26 cellular contexts compared by ENCODE assay signal in the genomic region with DNA sequence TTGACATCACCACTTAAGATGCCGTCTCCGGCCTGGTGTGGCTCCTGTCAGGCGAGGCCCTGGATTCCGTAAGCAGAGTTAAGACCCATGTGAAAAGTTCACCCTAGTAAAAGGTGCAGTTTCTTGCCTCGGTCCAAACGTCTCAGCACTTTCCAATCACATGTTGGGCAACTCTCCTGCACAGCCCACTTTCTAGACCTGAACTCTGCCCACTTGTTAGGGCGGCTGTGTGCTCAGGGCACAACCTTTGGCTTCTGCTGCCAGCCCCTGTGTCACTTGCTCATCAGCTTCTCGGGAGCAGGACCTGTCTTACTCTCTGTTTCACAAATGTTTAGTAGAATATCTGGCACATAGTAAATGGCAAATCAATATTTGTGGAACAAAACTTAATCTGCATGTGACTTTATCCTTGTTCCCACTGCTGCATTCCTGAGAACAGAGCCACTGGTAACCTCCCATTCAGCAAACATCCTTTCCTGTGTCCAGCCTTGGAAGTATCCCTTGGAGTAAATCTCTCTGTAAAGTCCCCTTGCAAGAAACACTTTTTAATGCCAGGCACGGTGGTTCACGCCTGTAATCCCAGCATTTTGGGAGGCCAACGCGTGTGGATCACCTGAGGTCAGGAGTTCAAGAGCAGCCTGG. TPM values are rescaled to one million over a fixed set of nuclear protein-coding genes. Genes with fewer than 3 reads are reported as not detected.
DNase-seq lines count a peak whose midpoint lies in the region; ATAC-seq, FAIRE-seq and TF ChIP-seq lines count a peak whose summit lies in the region.
"Had no signal": no experiment of that assay in that cellular context is flagged by ENCODE, and none has a peak within 500 bp of the region (broad histone marks: within the 10 kb centered on the region; RNA-seq: fewer than 3 reads in every experiment).

No MANE protein-coding gene starts in this region.

- TF ChIP-seq POLR2A in HepG2 (IDR thresholded peaks at IDR 0.05; ENCODE audit: insufficient read depth in 1 of 2, low read depth in 2 of 2, low read length in 2 of 2) (no peak), stomach (IDR thresholded peaks at IDR 0.05) (no peak)

- no peak overlapping the region for H3K9ac ChIP-seq in HepG2 (ENCODE audit: insufficient read depth, low read depth, low read length)
- H3K9ac ChIP-seq: BLaER1 treated with 17β-estradiol and CSF1 and Interleukin-3, amounts not matched to agents 10 nM and 100 nM had no signal

- H3K9me3 ChIP-seq in HepG2 (ENCODE audit: low read length) (no peaks in the 10 kb centered on the region), stomach (no peaks in the 10 kb centered on the region)
- H3K9me3 ChIP-seq: A549, BE2C, HAP-1 had no signal

- FAIRE-seq in HepG2 (lab: Jason Lieb, UNC), result no peak
- FAIRE-seq: A549, D721Med, GM12891, GM18507, H54 had no signal

- intact Hi-C loops in HepG2 (cut with micrococcal nuclease; ENCODE audit: unreplicated experiment), result loop anchor here (2.0 kb wide), 1 partner anchor 37 kb away; no protein-coding TSS in a partner anchor
- intact Hi-C loops in stomach (cut with DNase I; ENCODE audit: low total_unique reads), result no loop called here

- no TSS peak for BruUV-seq in HepG2 (replicated peaks; lab: Mats Ljungman, UMichigan)

- WGBS in HepG2 (ENCODE audit: low lambda C conversion rate), result 49% methylated on average over 12 of the region's 12 CpGs
- WGBS in stomach, 5 donors, result 38 to 67% (median 61%) methylated on average over 12 of the region's 12 CpGs

- TF ChIP-seq CTCF in VCaP (conservative IDR thresholded peaks at IDR 0.05) (no peak), HepG2 (CRISPR knock-in tag; IDR thresholded peaks at IDR 0.05) (no peak), stomach (IDR thresholded peaks at IDR 0.05) (no peak)

- H3K27ac ChIP-seq in VCaP, result peak overlapping the region; percentile 96
- H3K27ac ChIP-seq in HepG2 (ENCODE audit: extremely low read length, insufficient read depth, low read length), result no peak overlapping the region
- peak overlapping the region; percentile 66 to 85 (median 79) for H3K27ac ChIP-seq in stomach
- H3K27ac ChIP-seq: A549; BLaER1 treated with 17β-estradiol and CSF1 and Interleukin-3, amounts not matched to agents 10 nM and 100 nM had no signal

- POLR2A ChIA-PET in HepG2 (lab: Yijun Ruan, JAX), result no interaction called here

- H3K4me3 ChIP-seq in HepG2 (replicated peaks in 1 of 3; ENCODE audit: insufficient read depth in 1 of 3, low read depth in 2 of 3, low read length in 3 of 3) (no peak overlapping the region), stomach (no peak overlapping the region)
- H3K4me3 ChIP-seq: A549; BLaER1 treated with 17β-estradiol and CSF1 and Interleukin-3, amounts not matched to agents 10 nM and 100 nM; HAP-1 had no signal

- no peak for TF ChIP-seq RAD21 in HepG2 (CRISPR knock-in tag; IDR thresholded peaks at IDR 0.05)

- H2AFZ ChIP-seq in HepG2 (ENCODE audit: low read length), result no peak overlapping the region

- TF ChIP-seq EP300 in HepG2 (IDR thresholded peaks at IDR 0.05; ENCODE audit: low read depth in 2 of 2, low read length in 2 of 2), result no peak
- no peak for TF ChIP-seq EP300 in HepG2 (CRISPR knock-in tag; IDR thresholded peaks at IDR 0.05; ENCODE audit: borderline replicate concordance)
- TF ChIP-seq EP300 in stomach (IDR thresholded peaks at IDR 0.05), result no peak

- H3K79me2 ChIP-seq in HepG2 (ENCODE audit: insufficient read depth, low read length), result no peaks in the 10 kb centered on the region

- CTCF ChIA-PET in HepG2 (lab: Yijun Ruan, JAX; ENCODE audit: low intra/inter-chr PET ratio, low total read pairs), result no interaction called here

- no peaks in the 10 kb centered on the region for H4K20me1 ChIP-seq in HepG2 (ENCODE audit: insufficient read depth, low read length)
- H4K20me1 ChIP-seq: BLaER1 treated with 17β-estradiol and CSF1 and Interleukin-3, amounts not matched to agents 10 nM and 100 nM had no signal

- H3K27me3 ChIP-seq in HepG2 (ENCODE audit: control insufficient read depth in 1 of 2, insufficient read depth in 2 of 2, low read length in 2 of 2), result no peaks in the 10 kb centered on the region
- no peaks in the 10 kb centered on the region for H3K27me3 ChIP-seq in stomach
- H3K27me3 ChIP-seq: BE2C; BLaER1 treated with 17β-estradiol and CSF1 and Interleukin-3, amounts not matched to agents 10 nM and 100 nM had no signal

- ATAC-seq in HepG2, result peak; percentile 25; the same call in 2 of the 3 replicates
- no peak for ATAC-seq in HG02852 (IDR thresholded peaks at IDR 0.05; ENCODE audit: unreplicated experiment)
- ATAC-seq in HG03460 (IDR thresholded peaks at IDR 0.05; ENCODE audit: unreplicated experiment), result no peak
- ATAC-seq: A549 had no signal

- peaks cover 32% of the 10 kb centered on the region for H3K4me1 ChIP-seq in HepG2 (ENCODE audit: insufficient read depth, low read length)
- H3K4me1 ChIP-seq in stomach, result peaks cover 18 to 66% (median 44%) of the 10 kb centered on the region in 4 donors
- H3K4me1 ChIP-seq: BLaER1 treated with 17β-estradiol and CSF1 and Interleukin-3, amounts not matched to agents 10 nM and 100 nM had no signal

- H3K36me3 ChIP-seq in HepG2 (replicated peaks in 1 of 2; ENCODE audit: control insufficient read depth in 1 of 2, insufficient read depth in 2 of 2, low read length in 2 of 2) (no peaks in the 10 kb centered on the region), stomach (no peaks in the 10 kb centered on the region)
- H3K36me3 ChIP-seq: BE2C; BLaER1 treated with 17β-estradiol and CSF1 and Interleukin-3, amounts not matched to agents 10 nM and 100 nM; HAP-1 had no signal

- in situ Hi-C loops in HepG2 (cut with HindIII; ENCODE audit: extremely low pct_ligation_motif_present, low pct_unique_long_range_greater_than_20kb), result no loop called here

- H3K4me2 ChIP-seq in HepG2 (ENCODE audit: low read depth, low read length), result no peak overlapping the region
- H3K4me2 ChIP-seq: A549; BLaER1 treated with 17β-estradiol and CSF1 and Interleukin-3, amounts not matched to agents 10 nM and 100 nM had no signal

- no peak for DNase-seq in HepG2 (ENCODE audit: low spot score)
- DNase-seq in mucosa of gallbladder (ENCODE audit: low spot score), result peak; percentile 18
- peak; percentile 33 for DNase-seq in stomach
- DNase-seq in GF-D8 (lab: John Stamatoyannopoulos, UW), result no peak
- DNase-seq: 8988T; ACHN; AML-193; BE2C; CD4-positive, alpha-beta T cell; CD8-positive, alpha-beta memory T cell; DMS 273 treated with DMSO at 0.1 percent for 48 hours; DMS79; EL; GDM1; GOT3; HFFc6 had no signal

TF ChIP-seq in HepG2, 621 proteins besides CTCF, POLR2A, EP300 and RAD21:
- TF ChIP-seq, protein P1, sequence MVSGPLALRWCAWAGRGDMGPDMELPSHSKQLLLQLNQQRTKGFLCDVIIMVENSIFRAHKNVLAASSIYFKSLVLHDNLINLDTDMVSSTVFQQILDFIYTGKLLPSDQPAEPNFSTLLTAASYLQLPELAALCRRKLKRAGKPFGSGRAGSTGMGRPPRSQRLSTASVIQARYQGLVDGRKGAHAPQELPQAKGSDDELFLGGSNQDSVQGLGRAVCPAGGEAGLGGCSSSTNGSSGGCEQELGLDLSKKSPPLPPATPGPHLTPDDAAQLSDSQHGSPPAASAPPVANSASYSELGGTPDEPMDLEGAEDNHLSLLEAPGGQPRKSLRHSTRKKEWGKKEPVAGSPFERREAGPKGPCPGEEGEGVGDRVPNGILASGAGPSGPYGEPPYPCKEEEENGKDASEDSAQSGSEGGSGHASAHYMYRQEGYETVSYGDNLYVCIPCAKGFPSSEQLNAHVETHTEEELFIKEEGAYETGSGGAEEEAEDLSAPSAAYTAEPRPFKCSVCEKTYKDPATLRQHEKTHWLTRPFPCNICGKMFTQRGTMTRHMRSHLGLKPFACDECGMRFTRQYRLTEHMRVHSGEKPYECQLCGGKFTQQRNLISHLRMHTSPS (CRISPR knock-in tag; IDR thresholded peaks at IDR 0.05; ENCODE audit: low read depth), result peak; percentile 22; the same call in 1 of the 2 replicates
- TF ChIP-seq KDM1A (CRISPR knock-in tag; IDR thresholded peaks at IDR 0.05) (no peak), NR2F6 (IDR thresholded peaks at IDR 0.05) (0 out of 2 replicates have a peak, but pooled peaks have one; percentile 11), NR2F6 (CRISPR knock-in tag; IDR thresholded peaks at IDR 0.05) (no peak), HNF4A (CRISPR knock-in tag; IDR thresholded peaks at IDR 0.05) (peak; percentile 46), CENPT (CRISPR knock-in tag; IDR thresholded peaks at IDR 0.05; ENCODE audit: low read depth) (no peak)
TF ChIP-seq in HepG2: peak in this region for 3.

RNA-seq across cellular contexts. Expression of gene SH3RF1, which starts 38.7 kb away (rescaled TPM):
- total RNA-seq in HepG2 (2016; rRNA removed; fragmentation: Illumina TruSeq; extraction: Trizol) (3.2 and 3.8 TPM in 2 replicates), mucosa of gallbladder (46.0 TPM), stomach (10 to 100 TPM; 16.3 to 47.8 (median 29.5) TPM)
- total RNA-seq in HepG2 (2016; cell fraction: cytosol; rRNA removed; fragmentation: Illumina TruSeq; extraction: Trizol; ENCODE audit: low read depth), result 1.3 and 2.3 TPM in 2 replicates
- total RNA-seq in HepG2 (2016; cell fraction: insoluble cytoplasmic fraction; rRNA removed; fragmentation: Illumina TruSeq; extraction: Trizol), result 3.0 and 3.3 TPM in 2 replicates
- total RNA-seq in HepG2 (2016; cell fraction: membrane; rRNA removed; fragmentation: Illumina TruSeq; extraction: Trizol), result 2.4 and 2.6 TPM in 2 replicates
- 7.0 and 12.0 TPM in 2 replicates for total RNA-seq in HepG2 (2016; cell fraction: nucleus; rRNA removed; fragmentation: Illumina TruSeq; extraction: Trizol)
- polyA plus RNA-seq in HepG2 (2011; rRNA removed) (3.1 and 3.2 TPM in 2 replicates), stomach (10 to 100 TPM in 1 of 3 donors, 1 to 10 TPM in 2; 3.4 to 13.6 (median 8.4) TPM)
- polyA plus RNA-seq in HepG2 (2011; cell fraction: cytosol; rRNA removed), result 1.9 and 2.5 TPM in 2 replicates
- 5.0 and 7.8 TPM in 2 replicates for polyA plus RNA-seq in HepG2 (2011; cell fraction: nucleus; rRNA removed)
- polyA plus RNA-seq in HepG2 (2012), result 1.9 and 2.2 TPM in 2 replicates
- polyA plus RNA-seq in HepG2 (2016; cell fraction: cytosol; fragmentation: Illumina TruSeq; extraction: Trizol; ENCODE audit: low read depth), result 0.23 and 0.25 TPM in 2 replicates
- polyA plus RNA-seq in HepG2 (2016; cell fraction: insoluble cytoplasmic fraction; fragmentation: Illumina TruSeq; extraction: Trizol; ENCODE audit: low read depth), result 2.4 and 2.7 TPM in 2 replicates
- 0.74 and 0.91 TPM in 2 replicates for polyA plus RNA-seq in HepG2 (2016; cell fraction: membrane; fragmentation: Illumina TruSeq; extraction: Trizol; ENCODE audit: low read depth)
- polyA plus RNA-seq in HepG2 (2016; cell fraction: nucleus; fragmentation: Illumina TruSeq; extraction: Trizol; ENCODE audit: insufficient read depth, low read depth), result 2.8 and 3.6 TPM in 2 replicates
- 25.0 and 59.0 TPM in 2 replicates for polyA minus RNA-seq in HepG2 (2011; rRNA and poly(A)+ RNA removed; ENCODE audit: low replicate concordance)
- 4.5 and 7.2 TPM in 2 replicates for polyA minus RNA-seq in HepG2 (2011; cell fraction: cytosol; rRNA and poly(A)+ RNA removed)
- 26.3 and 31.1 TPM in 2 replicates for polyA minus RNA-seq in HepG2 (2011; cell fraction: nucleus; rRNA and poly(A)+ RNA removed)
- polyA plus RNA-seq: CD8-positive, alpha-beta memory T cell had no signal

Comparison
In these comparisons a context has a peak if more than half of its experiments do, and no peak if none do; other contexts are left out.
1. DNase-seq: peak in mucosa of gallbladder (single experiment) and stomach (single experiment); none in HepG2 (single experiment) and GF-D8 (single experiment).